ENCODE assay signal across 12 cellular contexts in the genomic region with DNA sequence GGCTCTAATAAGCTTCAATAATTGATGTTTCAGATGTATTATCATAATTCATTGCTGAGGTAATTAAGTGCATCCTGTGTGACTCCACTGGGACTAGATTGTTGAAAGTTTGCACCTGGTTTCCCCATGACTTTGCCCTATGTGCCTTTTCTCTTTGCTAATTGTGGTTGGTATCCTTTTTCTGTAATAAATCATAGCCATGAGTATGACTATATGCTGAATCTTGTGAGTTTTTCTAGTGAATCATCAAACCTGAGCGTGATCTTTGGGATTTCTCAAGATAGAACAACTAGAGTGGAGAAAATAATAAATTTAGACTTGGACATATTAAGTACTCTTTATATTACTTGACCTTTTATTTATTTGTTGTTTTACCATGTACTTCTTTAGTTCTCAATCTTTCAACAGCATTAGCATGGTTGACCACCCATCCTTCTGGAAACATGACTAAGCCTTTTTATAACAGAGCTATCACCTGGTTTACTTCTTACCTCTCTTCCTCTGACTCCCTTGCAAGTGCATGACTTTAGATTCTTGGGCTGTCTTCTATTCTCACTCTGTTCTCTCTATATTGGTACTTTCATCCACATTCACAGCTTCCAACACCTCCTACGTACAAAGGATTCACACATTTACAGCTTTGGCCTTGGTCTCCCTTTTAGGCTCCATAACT.
DNase-seq lines count a peak whose midpoint lies in the region; TF ChIP-seq lines count a peak whose summit lies in the region.
"Had no signal": no experiment of that assay in that cellular context is flagged by ENCODE, and none has a peak within 500 bp of the region (broad histone marks: within the 10 kb centered on the region; RNA-seq: fewer than 3 reads in every experiment).

No MANE protein-coding gene starts in this region.

- no peak overlapping the region for H3K4me3 ChIP-seq in HFF-Myc (replicated peaks; ENCODE audit: low read depth, low read length)
- H3K4me3 ChIP-seq: lower lobe of right lung had no signal

- DNase-seq in HFF-Myc (ENCODE audit: extremely low read depth, low read depth) (peak; percentile 54), amniotic epithelial cell (ENCODE audit: low read depth) (peak; percentile 86), fibroblast of peridontal ligament (ENCODE audit: extremely low read depth) (peak; percentile 81), superior temporal gyrus (ENCODE audit: extremely low spot score) (peak; percentile 60), T-helper 2 cell (no peak), SIG-M5 treated with dmso at 0.1 percent for 504 hours (lab: John Stamatoyannopoulos, UW; ENCODE audit: unreplicated experiment) (no peak), NCI-H2171 treated with DMSO at 0.1 percent for 48 hours (lab: John Stamatoyannopoulos, UW) (no peak)
- DNase-seq: Caco-2; central memory CD4-positive, alpha-beta T cell; lower lobe of right lung; stimulated activated naive CD8-positive, alpha-beta T cell treated with anti-CD3 and anti-CD28 coated beads, Interleukin-15, amount 100 ng/mL, for 72 hours; SW 1271 had no signal

- no peak for TF ChIP-seq CTCF in HFF-Myc (IDR thresholded peaks at IDR 0.05; ENCODE audit: low read depth, low read length, missing control alignments)

Comparison
In these comparisons a context has a peak if more than half of its experiments do, and no peak if none do; other contexts are left out.
1. DNase-seq: peak in HFF-Myc (single experiment), amniotic epithelial cell (single experiment), fibroblast of peridontal ligament (single experiment) and superior temporal gyrus (single experiment); none in T-helper 2 cell (0 of 5), SIG-M5 treated with dmso at 0.1 percent for 504 hours (single experiment) and NCI-H2171 treated with DMSO at 0.1 percent for 48 hours (single experiment).